In the genomic region with DNA sequence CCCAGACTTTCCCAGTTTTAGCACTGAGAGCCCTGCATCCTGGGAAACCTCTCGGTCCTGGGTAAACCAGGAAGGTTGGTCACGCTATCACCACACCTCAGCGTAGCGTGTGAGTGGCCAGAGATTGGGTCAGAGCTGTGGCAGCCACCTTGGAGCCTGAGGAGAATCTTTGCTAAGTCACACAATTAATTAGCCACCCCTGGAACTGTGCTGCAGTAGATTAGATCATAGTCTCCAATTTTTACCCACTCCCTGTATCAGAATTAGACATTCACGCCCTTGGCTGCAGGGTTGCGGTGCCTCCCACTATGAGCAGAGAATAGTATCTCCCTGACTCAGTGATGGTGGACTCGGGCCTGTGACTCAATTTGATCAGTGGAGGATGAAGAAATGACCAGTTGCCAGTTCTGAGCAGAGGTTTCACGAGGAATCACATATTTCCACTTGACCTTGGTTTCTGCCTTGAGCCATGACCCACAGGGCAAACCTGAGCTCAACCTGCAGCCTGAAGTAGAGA, we compare ENCODE assay signal across 16 cellular contexts. TPM values are rescaled to one million over a fixed set of nuclear protein-coding genes. Genes with fewer than 3 reads are reported as not detected.
DNase-seq lines count a peak whose midpoint lies in the region; ATAC-seq and TF ChIP-seq lines count a peak whose summit lies in the region.
"Had no signal": no experiment of that assay in that cellular context is flagged by ENCODE, and none has a peak within 500 bp of the region (broad histone marks: within the 10 kb centered on the region; RNA-seq: fewer than 3 reads in every experiment).

No MANE protein-coding gene starts in this region.

- H3K9ac ChIP-seq in NT2/D1 (ENCODE audit: insufficient read length, low read depth), result peak overlapping the region; percentile 0

- intact Hi-C loops in CD4-positive, alpha-beta T cell (cut with DNase I, micrococcal nuclease), result no loop called here
- intact Hi-C loops in posterior cingulate gyrus (cut with DNase I), result no loop called here

- POLR2A ChIA-PET in CD4-positive, alpha-beta T cell (lab: Charles Lee), result no interaction called here

- no peak for ATAC-seq in CD4-positive, alpha-beta T cell (ENCODE audit: poor library complexity)
- ATAC-seq: esophagus mucosa had no signal

- DNase-seq in EH (ENCODE audit: low read depth), result peak; percentile 71
- DNase-seq in NT2/D1 (ENCODE audit: low read depth, low spot score), result no peak
- peak; percentile 70 for DNase-seq in fibroblast of mammary gland (ENCODE audit: low read depth)
- DNase-seq in renal cortical epithelial cell (ENCODE audit: low read depth), result peak; percentile 73
- no peak for DNase-seq in NK-92 (lab: John Stamatoyannopoulos, UW; ENCODE audit: unreplicated experiment)
- no peak for DNase-seq in CD4-positive, alpha-beta T cell
- DNase-seq in posterior cingulate gyrus, result no peak
- DNase-seq: activated gamma-delta T cell treated with Interleukin-2 at 50 U/mL for 16 hours; GOT3; NCI-H146; NCI-H524 treated with DMSO at 0.1 percent for 48 hours; stimulated activated CD4-positive, alpha-beta T cell treated with anti-CD3 and anti-CD28 coated beads, Interleukin-4, amount 100 ng/mL, for 4 hours; stomach had no signal

- CTCF ChIA-PET in CD4-positive, alpha-beta T cell (lab: Charles Lee), result no interaction called here

- H3K4me1 Mint-ChIP-seq in CD4-positive, alpha-beta T cell (ENCODE audit: low read depth), result no peaks in the 10 kb centered on the region

- no peak for TF ChIP-seq CTCF in fibroblast of mammary gland (conservative IDR thresholded peaks at IDR 0.05; ENCODE audit: control insufficient read depth, insufficient read depth, low read depth, low read length)
- TF ChIP-seq CTCF in CD4-positive, alpha-beta T cell (IDR thresholded peaks at IDR 0.05), result no peak

- H3K36me3 ChIP-seq in NT2/D1 (ENCODE audit: insufficient read depth, insufficient read length, low read length), result no peaks in the 10 kb centered on the region
- H3K36me3 ChIP-seq: stomach had no signal

- no peak overlapping the region for H3K27ac Mint-ChIP-seq in CD4-positive, alpha-beta T cell

- no peak overlapping the region for H3K27ac ChIP-seq in CD4-positive, alpha-beta T cell (ENCODE audit: low read depth, low read length)
- H3K27ac ChIP-seq: VCaP had no signal

- no peak overlapping the region for H3K4me3 Mint-ChIP-seq in CD4-positive, alpha-beta T cell
- H3K4me3 Mint-ChIP-seq: mesothelial cell of epicardium had no signal

- H3K27me3 Mint-ChIP-seq in CD4-positive, alpha-beta T cell, result peaks cover 31% of the 10 kb centered on the region

- H3K9me3 Mint-ChIP-seq in CD4-positive, alpha-beta T cell, result no peaks in the 10 kb centered on the region

- no peaks in the 10 kb centered on the region for H3K36me3 Mint-ChIP-seq in CD4-positive, alpha-beta T cell (ENCODE audit: low read depth)
- H3K36me3 Mint-ChIP-seq: mesothelial cell of epicardium had no signal

- H3K4me1 ChIP-seq in NT2/D1 (ENCODE audit: insufficient read depth, insufficient read length), result peaks cover 19% of the 10 kb centered on the region

- no peak overlapping the region for H3K4me3 ChIP-seq in NT2/D1 (ENCODE audit: insufficient read length, low read depth)
- no peak overlapping the region for H3K4me3 ChIP-seq in fibroblast of mammary gland (ENCODE audit: control insufficient read depth, low read depth, low read length)
- H3K4me3 ChIP-seq: stomach had no signal

- H3K9me3 ChIP-seq in NT2/D1 (ENCODE audit: insufficient read depth, low read length), result no peaks in the 10 kb centered on the region
- H3K9me3 ChIP-seq in CD4-positive, alpha-beta T cell (ENCODE audit: control insufficient read depth, low read length), result no peaks in the 10 kb centered on the region

- H3K27me3 ChIP-seq in NT2/D1 (ENCODE audit: insufficient read depth, insufficient read length), result no peaks in the 10 kb centered on the region
- peaks cover 38% of the 10 kb centered on the region for H3K27me3 ChIP-seq in CD4-positive, alpha-beta T cell (ENCODE audit: control insufficient read depth, insufficient read depth, low read length)

RNA-seq across cellular contexts. Expression of gene PTGIS, which starts 6.0 kb away (rescaled TPM):
- 0.52 and 7.1 TPM in 2 replicates for total RNA-seq in renal cortical epithelial cell
- not detected for total RNA-seq in CD4-positive, alpha-beta T cell

Comparison
In these comparisons a context has a peak if more than half of its experiments do, and no peak if none do; other contexts are left out.
1. DNase-seq: peak in EH (single experiment), fibroblast of mammary gland (single experiment) and renal cortical epithelial cell (single experiment); none in NT2/D1 (single experiment), NK-92 (single experiment), CD4-positive, alpha-beta T cell (0 of 10) and posterior cingulate gyrus (0 of 10).